In the genomic region with DNA sequence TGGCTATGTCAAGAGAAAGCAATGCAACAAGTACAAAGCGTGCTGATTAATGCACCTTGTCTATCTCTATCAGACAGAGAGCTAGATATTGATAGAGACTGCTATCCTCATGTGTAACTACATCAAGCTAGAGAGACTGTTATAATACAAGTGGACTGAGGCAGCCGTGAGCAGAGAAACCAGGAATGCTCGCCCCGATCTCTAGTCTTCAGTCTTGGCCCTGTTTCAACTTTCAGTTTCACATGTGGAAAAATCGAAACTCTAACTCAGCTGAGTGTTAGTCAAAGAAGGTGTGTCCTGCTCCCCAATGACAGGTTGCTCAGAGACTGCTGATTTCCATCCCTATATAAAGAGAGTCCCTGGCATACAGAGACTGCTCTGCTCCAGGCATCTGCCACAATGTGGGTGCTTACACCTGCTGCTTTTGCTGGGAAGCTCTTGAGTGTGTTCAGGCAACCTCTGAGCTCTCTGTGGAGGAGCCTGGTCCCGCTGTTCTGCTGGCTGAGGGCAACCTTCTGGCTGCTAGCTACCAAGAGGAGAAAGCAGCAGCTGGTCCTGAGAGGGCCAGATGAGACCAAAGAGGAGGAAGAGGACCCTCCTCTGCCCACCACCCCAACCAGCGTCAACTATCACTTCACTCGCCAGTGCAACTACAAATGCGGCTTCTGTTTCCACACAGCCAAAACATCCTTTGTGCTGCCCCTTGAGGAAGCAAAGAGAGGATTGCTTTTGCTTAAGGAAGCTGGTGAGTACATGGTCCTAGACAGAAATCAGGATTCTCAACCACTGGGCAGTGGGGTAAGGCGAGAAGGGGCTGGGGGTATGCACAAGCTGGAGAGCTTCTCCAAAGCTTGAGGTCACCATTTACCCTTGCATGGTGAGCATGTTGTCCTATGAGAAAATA, we compare ENCODE assay signal across 8 cellular contexts. TPM values are rescaled to one million over a fixed set of nuclear protein-coding genes. Genes with fewer than 3 reads are reported as not detected.
A peak's percentile ranks its signal among the peaks of the same experiment; 100 is the strongest.
DNase-seq lines count a peak whose midpoint lies in the region; ATAC-seq and TF ChIP-seq lines count a peak whose summit lies in the region.

A gene with protein sequence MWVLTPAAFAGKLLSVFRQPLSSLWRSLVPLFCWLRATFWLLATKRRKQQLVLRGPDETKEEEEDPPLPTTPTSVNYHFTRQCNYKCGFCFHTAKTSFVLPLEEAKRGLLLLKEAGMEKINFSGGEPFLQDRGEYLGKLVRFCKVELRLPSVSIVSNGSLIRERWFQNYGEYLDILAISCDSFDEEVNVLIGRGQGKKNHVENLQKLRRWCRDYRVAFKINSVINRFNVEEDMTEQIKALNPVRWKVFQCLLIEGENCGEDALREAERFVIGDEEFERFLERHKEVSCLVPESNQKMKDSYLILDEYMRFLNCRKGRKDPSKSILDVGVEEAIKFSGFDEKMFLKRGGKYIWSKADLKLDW (plus strand): TSS at position 376 of the 904 bp plus-strand sequence. CDS start 24 bp downstream, at position 400.

- POLR2A ChIA-PET in naive thymus-derived CD4-positive, alpha-beta T cell (lab: Charles Lee) = interaction anchor here (0.7 to 7.6 kb wide), 8 partner anchors 10 to 1804 kb away, joined by 3 to 94 read pairs (median 6); a partner anchor contains a TSS
- POLR2A ChIA-PET in WTC11 (lab: Charles Lee) = no interaction called here

- peak; percentile 81 for ATAC-seq in GM21447 (IDR thresholded peaks at IDR 0.05; ENCODE audit: unreplicated experiment)
- ATAC-seq in naive thymus-derived CD4-positive, alpha-beta T cell = peak; percentile 85
- ATAC-seq in WTC11 = no peak

- TF ChIP-seq CTCF in WTC11 (IDR thresholded peaks at IDR 0.05) = no peak

- no peaks in the 10 kb centered on the region for H3K9me3 ChIP-seq in duodenal mucosa (ENCODE audit: control insufficient read depth in 1 of 2, low read length in 2 of 2)
- no peaks in the 10 kb centered on the region for H3K9me3 ChIP-seq in naive thymus-derived CD4-positive, alpha-beta T cell (ENCODE audit: control insufficient read depth in 2 of 3, low read length in 3 of 3)

- in situ Hi-C loops in KBM-7 (cut with MboI; ENCODE audit: low pct_unique_long_range_greater_than_20kb, low sequenced_read_pairs) = no loop called here

- H3K4me1 ChIP-seq in duodenal mucosa (ENCODE audit: control insufficient read depth in 1 of 2, insufficient read depth in 2 of 2, low read length in 2 of 2) = peaks cover 7 to 15% of the 10 kb centered on the region in 2 donors
- peaks cover 20 to 50% of the 10 kb centered on the region in 2 donors for H3K4me1 ChIP-seq in naive thymus-derived CD4-positive, alpha-beta T cell (ENCODE audit: control insufficient read depth in 2 of 2, insufficient read depth in 2 of 2, low read length in 2 of 2)

- peak; percentile 6 for DNase-seq in ELR (ENCODE audit: low read depth)
- peak; percentile 72 for DNase-seq in KBM-7
- peak; percentile 49 for DNase-seq in SW480 (ENCODE audit: low spot score)
- peak in 8 of 9 donors; percentile 29 to 73 (median 64) for DNase-seq in naive thymus-derived CD4-positive, alpha-beta T cell
- DNase-seq in WTC11 (ENCODE audit: low spot score) = no peak
- no peak for DNase-seq in putamen (ENCODE audit: low spot score)

- peaks cover 36 to 94% (median 78%) of the 10 kb centered on the region in 7 donors for H3K4me1 Mint-ChIP-seq in naive thymus-derived CD4-positive, alpha-beta T cell
- no peaks in the 10 kb centered on the region for H3K4me1 Mint-ChIP-seq in WTC11

- no peaks in the 10 kb centered on the region for H3K27me3 ChIP-seq in duodenal mucosa (ENCODE audit: control insufficient read depth in 1 of 2, insufficient read depth in 2 of 2, low read length in 2 of 2)
- H3K27me3 ChIP-seq in naive thymus-derived CD4-positive, alpha-beta T cell (ENCODE audit: control insufficient read depth in 2 of 2, insufficient read depth in 2 of 2, low read length in 2 of 2) = no peaks in the 10 kb centered on the region

- H3K27ac Mint-ChIP-seq in naive thymus-derived CD4-positive, alpha-beta T cell = peak within 1 kb of the TSS; percentile 80 to 98 (median 91)
- no peak within 1 kb of the TSS for H3K27ac Mint-ChIP-seq in WTC11

- peaks cover 0 to 48% (median 6%) of the 10 kb centered on the region in 5 donors for H3K36me3 Mint-ChIP-seq in naive thymus-derived CD4-positive, alpha-beta T cell
- H3K36me3 Mint-ChIP-seq in WTC11 = peaks cover 50% of the 10 kb centered on the region

- H3K4me3 ChIP-seq in duodenal mucosa (ENCODE audit: low read depth in 1 of 2, low read length in 2 of 2) = peak within 1 kb of the TSS; percentile 60 to 63
- peak within 1 kb of the TSS; percentile 58 for H3K4me3 ChIP-seq in naive thymus-derived CD4-positive, alpha-beta T cell (ENCODE audit: low read length)

- CTCF ChIA-PET in naive thymus-derived CD4-positive, alpha-beta T cell (lab: Charles Lee) = interaction anchor here (0.6 to 3.9 kb wide), 9 partner anchors 10 to 167 kb away, joined by 3 to 38 read pairs (median 5); a partner anchor contains a TSS
- CTCF ChIA-PET in WTC11 (lab: Charles Lee) = no interaction called here

- H3K4me3 Mint-ChIP-seq in naive thymus-derived CD4-positive, alpha-beta T cell = peak within 1 kb of the TSS; percentile 80 to 97 (median 90)
- H3K4me3 Mint-ChIP-seq in WTC11 = no peak within 1 kb of the TSS

- H3K9me3 Mint-ChIP-seq in naive thymus-derived CD4-positive, alpha-beta T cell = peaks cover 0 to 5% (median 3%) of the 10 kb centered on the region in 11 donors
- H3K9me3 Mint-ChIP-seq in WTC11 = peaks cover 94% of the 10 kb centered on the region

- intact Hi-C loops in naive thymus-derived CD4-positive, alpha-beta T cell (cut with micrococcal nuclease) = loop anchor here (1.0 kb wide), 3 partner anchors 11 to 44 kb away; no protein-coding TSS in a partner anchor

- H3K9ac ChIP-seq in duodenal mucosa (ENCODE audit: low read depth in 1 of 2, low read length in 2 of 2) = peak within 1 kb of the TSS in 1 of 2 donors; percentile 54

- H3K27me3 Mint-ChIP-seq in naive thymus-derived CD4-positive, alpha-beta T cell = no peaks in the 10 kb centered on the region
- peaks cover 29% of the 10 kb centered on the region for H3K27me3 Mint-ChIP-seq in WTC11 (ENCODE audit: low read depth)

- H3K27ac ChIP-seq in duodenal mucosa (ENCODE audit: low read depth, low read length) = no peak within 1 kb of the TSS
- peak within 1 kb of the TSS; percentile 59 for H3K27ac ChIP-seq in naive thymus-derived CD4-positive, alpha-beta T cell (ENCODE audit: low read depth, low read length)

- H3K36me3 ChIP-seq in duodenal mucosa (ENCODE audit: control insufficient read depth in 1 of 2, insufficient read depth in 2 of 2, low read length in 2 of 2) = no peaks in the 10 kb centered on the region
- H3K36me3 ChIP-seq in naive thymus-derived CD4-positive, alpha-beta T cell (ENCODE audit: control insufficient read depth in 2 of 3, insufficient read depth in 3 of 3, low read length in 3 of 3) = no peaks in the 10 kb centered on the region

TF ChIP-seq in WTC11, 78 proteins besides CTCF, POLR2A, EP300 and RAD21:
- TF ChIP-seq ATF1 (CRISPR knock-in tag; IDR thresholded peaks at IDR 0.05) = no peak
- TF ChIP-seq NFATC4 (CRISPR knock-in tag; IDR thresholded peaks at IDR 0.05) = no peak
- no peak for TF ChIP-seq MYBL2 (CRISPR knock-in tag; IDR thresholded peaks at IDR 0.05)
- TF ChIP-seq, protein P1, sequence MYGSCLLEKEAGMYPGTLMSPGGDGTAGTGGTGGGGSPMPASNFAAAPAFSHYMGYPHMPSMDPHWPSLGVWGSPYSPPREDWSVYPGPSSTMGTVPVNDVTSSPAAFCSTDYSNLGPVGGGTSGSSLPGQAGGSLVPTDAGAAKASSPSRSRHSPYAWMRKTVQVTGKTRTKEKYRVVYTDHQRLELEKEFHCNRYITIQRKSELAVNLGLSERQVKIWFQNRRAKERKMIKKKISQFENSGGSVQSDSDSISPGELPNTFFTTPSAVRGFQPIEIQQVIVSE (CRISPR knock-in tag; IDR thresholded peaks at IDR 0.05; ENCODE audit: borderline replicate concordance) = no peak
- TF ChIP-seq, protein P2, sequence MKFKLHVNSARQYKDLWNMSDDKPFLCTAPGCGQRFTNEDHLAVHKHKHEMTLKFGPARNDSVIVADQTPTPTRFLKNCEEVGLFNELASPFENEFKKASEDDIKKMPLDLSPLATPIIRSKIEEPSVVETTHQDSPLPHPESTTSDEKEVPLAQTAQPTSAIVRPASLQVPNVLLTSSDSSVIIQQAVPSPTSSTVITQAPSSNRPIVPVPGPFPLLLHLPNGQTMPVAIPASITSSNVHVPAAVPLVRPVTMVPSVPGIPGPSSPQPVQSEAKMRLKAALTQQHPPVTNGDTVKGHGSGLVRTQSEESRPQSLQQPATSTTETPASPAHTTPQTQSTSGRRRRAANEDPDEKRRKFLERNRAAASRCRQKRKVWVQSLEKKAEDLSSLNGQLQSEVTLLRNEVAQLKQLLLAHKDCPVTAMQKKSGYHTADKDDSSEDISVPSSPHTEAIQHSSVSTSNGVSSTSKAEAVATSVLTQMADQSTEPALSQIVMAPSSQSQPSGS (CRISPR knock-in tag; IDR thresholded peaks at IDR 0.05; ENCODE audit: borderline replicate concordance, low read depth) = no peak
- TF ChIP-seq EMX1 (CRISPR knock-in tag; IDR thresholded peaks at IDR 0.05) = no peak
TF ChIP-seq in WTC11: peak in this region for 0.

RNA-seq across cellular contexts. Expression of the gene that starts here (rescaled TPM):
- 10 to 100 TPM in 1 of 5 experiments, 1 to 10 TPM in 4; 5.0 to 72.6 (median 5.6) TPM for total RNA-seq in naive thymus-derived CD4-positive, alpha-beta T cell
- polyA plus RNA-seq in naive thymus-derived CD4-positive, alpha-beta T cell = 10 to 100 TPM in 1 of 2 donors, 1 to 10 TPM in 1; 8.2 to 15.0 TPM
- not detected in 3 replicates for total RNA-seq in WTC11 (2021)

Comparison
In these comparisons a context has a peak if more than half of its experiments do, and no peak if none do; other contexts are left out.
1. DNase-seq: peak in ELR (single experiment), KBM-7 (single experiment), SW480 (single experiment) and naive thymus-derived CD4-positive, alpha-beta T cell (8 of 9); none in WTC11 (single experiment) and putamen (single experiment).